9 cellular contexts compared by ENCODE assay signal in the genomic region with DNA sequence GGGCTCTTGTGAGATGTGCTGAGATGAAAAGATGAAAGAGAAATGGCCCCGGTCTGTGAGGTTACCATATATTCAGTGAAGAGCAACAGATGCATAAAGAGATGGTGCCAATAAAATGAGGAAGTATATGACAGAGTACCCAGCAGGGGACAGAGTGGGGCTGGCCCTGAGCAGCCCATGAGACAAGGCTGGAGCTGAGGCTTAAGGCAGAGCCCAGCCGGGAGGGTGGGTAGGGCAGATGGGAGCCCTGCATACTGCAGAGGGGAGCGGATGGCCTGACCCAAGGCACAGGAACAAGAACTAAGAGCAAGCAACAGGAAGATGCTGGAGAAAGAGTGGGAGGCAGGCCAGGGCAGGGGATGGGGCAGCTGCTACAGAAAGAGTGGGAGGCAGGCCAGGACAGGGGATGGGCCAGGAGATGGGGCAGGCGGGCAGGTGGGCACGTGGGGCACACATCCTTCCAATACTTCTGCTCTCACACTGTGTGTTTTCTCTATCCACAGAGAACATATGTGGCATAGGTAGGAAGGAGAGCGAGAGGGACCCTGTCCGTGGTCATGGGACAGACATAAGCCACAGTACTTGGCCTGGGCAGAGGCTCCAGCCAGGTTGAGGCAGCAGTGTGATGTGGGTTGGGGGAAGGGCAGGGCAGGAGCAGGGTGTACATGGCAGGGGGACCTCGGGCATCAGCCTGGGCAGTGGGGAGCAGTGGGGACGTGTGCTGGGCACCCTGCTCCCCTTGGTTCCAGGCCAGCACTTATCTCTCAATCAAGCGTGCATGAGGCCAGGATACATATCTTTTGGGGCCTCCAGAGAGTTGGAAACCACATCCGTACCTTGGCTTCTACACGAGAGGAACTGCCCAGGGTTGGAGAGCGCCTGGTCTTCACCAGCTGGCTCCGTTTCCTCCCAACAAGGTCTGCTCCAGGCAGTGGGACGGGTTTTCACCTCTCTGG.
DNase-seq lines count a peak whose midpoint lies in the region; ATAC-seq and TF ChIP-seq lines count a peak whose summit lies in the region.
"Had no signal": no experiment of that assay in that cellular context is flagged by ENCODE, and none has a peak within 500 bp of the region (broad histone marks: within the 10 kb centered on the region; RNA-seq: fewer than 3 reads in every experiment).

No MANE protein-coding gene starts in this region.

- no peaks in the 10 kb centered on the region for H3K4me1 ChIP-seq in Panc1 (ENCODE audit: control insufficient read depth, insufficient read depth, low read length)

- H3K27me3 ChIP-seq in Panc1 (ENCODE audit: control insufficient read depth, insufficient read depth, low read length), result peaks cover 11% of the 10 kb centered on the region; the same call in 1 of the 2 replicates

- no peaks in the 10 kb centered on the region for H3K36me3 ChIP-seq in Panc1 (ENCODE audit: control insufficient read depth, insufficient read depth, low read length)

- H3K36me3 Mint-ChIP-seq in naive B cell, result no peaks in the 10 kb centered on the region

- DNase-seq in GM13977 (ENCODE audit: low spot score), result peak; percentile 6
- no peak for DNase-seq in Panc1 (ENCODE audit: low read depth, low spot score)
- peak; percentile 37 for DNase-seq in naive B cell
- DNase-seq in H4 (ENCODE audit: low spot score), result no peak
- no peak for DNase-seq in retina
- DNase-seq: activated CD4-positive, alpha-beta T cell treated with anti-CD3 and anti-CD28 coated beads, Interleukin-2, amount 50 U/mL, for 4 hours had no signal

- no peaks in the 10 kb centered on the region for H3K27me3 Mint-ChIP-seq in naive B cell

- CTCF ChIA-PET in Panc1 (lab: Charles Lee), result no interaction called here

- POLR2A ChIA-PET in Panc1 (lab: Charles Lee), result no interaction called here

- ATAC-seq in HG02798 (IDR thresholded peaks at IDR 0.05; ENCODE audit: poor library complexity, unreplicated experiment) (peak; percentile 47), Panc1 (peak; percentile 37; the same call in 1 of the 2 replicates), naive B cell (ENCODE audit: low read depth in 2 of 2) (peak; percentile 89 to 93), GM21515 (IDR thresholded peaks at IDR 0.05; ENCODE audit: unreplicated experiment) (no peak)

- intact Hi-C loops in Panc1 (cut with micrococcal nuclease; ENCODE audit: unreplicated experiment), result no loop called here

- no peak for TF ChIP-seq CTCF in GM13977 (IDR thresholded peaks at IDR 0.05; ENCODE audit: extremely low read depth, insufficient read depth, missing control alignments)
- TF ChIP-seq CTCF in Panc1 (IDR thresholded peaks at IDR 0.05), result no peak

- H3K9me3 Mint-ChIP-seq in naive B cell, result no peaks in the 10 kb centered on the region

- no peak overlapping the region for H3K4me3 ChIP-seq in Panc1 (ENCODE audit: low read depth in 2 of 2, low read length in 2 of 2)
- H3K4me3 ChIP-seq: lung had no signal

- H3K9me3 ChIP-seq in Panc1 (ENCODE audit: control insufficient read depth, insufficient read depth, low read depth, low read length), result no peaks in the 10 kb centered on the region

- no TSS peak for BruUV-seq in Panc1 (replicated peaks; lab: Mats Ljungman, UMichigan)

- H3K27ac Mint-ChIP-seq in naive B cell, result peak overlapping the region; percentile 48 to 91 (median 70)

- peak overlapping the region in 6 of 8 donors; percentile 13 to 82 (median 64) for H3K4me3 Mint-ChIP-seq in naive B cell

- no peak overlapping the region for H3K27ac ChIP-seq in Panc1 (ENCODE audit: low read length)

- in situ Hi-C loops in GM13977 (cut with MboI; ENCODE audit: low pct_unique_long_range_greater_than_20kb, low sequenced_read_pairs, unreplicated experiment) (loop anchor here (25.0 kb wide), 1 partner anchor 199 kb away; no protein-coding TSS in a partner anchor), Panc1 (cut with HindIII; ENCODE audit: low pct_unique_long_range_greater_than_20kb, low sequenced_read_pairs) (no loop called here)

- H3K4me1 Mint-ChIP-seq in naive B cell, result peaks cover 28 to 49% (median 46%) of the 10 kb centered on the region in 3 donors

Comparison
In these comparisons a context has a peak if more than half of its experiments do, and no peak if none do; other contexts are left out.
1. DNase-seq: peak in GM13977 (single experiment) and naive B cell (single experiment); none in Panc1 (single experiment), H4 (single experiment) and retina (single experiment).